11 cellular contexts compared by ENCODE assay signal in the genomic region with DNA sequence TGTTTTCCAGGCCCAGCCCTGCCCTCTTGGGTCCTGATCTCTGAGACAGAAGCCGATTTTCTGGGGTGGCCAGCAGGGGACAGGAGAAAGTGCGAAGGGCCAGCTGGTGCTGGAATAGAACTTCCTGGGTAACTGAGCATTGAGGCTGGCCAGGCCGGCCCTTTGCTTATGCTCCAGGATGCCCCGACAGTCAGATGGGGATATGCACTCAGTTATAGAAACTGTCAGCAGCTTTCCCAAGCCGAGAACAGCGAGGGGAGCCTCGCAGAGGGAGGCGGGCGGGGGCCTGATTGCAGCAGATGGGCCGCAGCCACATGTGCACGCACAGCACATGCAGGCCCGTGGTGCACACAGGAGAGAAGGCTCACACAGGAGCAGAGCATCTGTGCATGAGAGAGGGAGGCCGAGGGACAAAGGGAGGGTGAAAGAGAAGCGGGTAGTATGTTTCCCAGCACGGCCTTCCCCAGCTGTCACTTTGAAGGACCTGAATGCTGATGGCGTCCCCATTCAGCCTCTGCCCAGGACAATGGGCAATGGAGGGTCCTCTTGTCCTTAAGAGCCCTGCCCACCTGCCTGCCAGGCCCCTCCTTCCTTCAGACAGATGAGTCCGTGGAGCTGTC. TPM values are rescaled to one million over a fixed set of nuclear protein-coding genes. Genes with fewer than 3 reads are reported as not detected.
DNase-seq lines count a peak whose midpoint lies in the region; ATAC-seq, FAIRE-seq and TF ChIP-seq lines count a peak whose summit lies in the region.
"Had no signal": no experiment of that assay in that cellular context is flagged by ENCODE, and none has a peak within 500 bp of the region (broad histone marks: within the 10 kb centered on the region; RNA-seq: fewer than 3 reads in every experiment).

No MANE protein-coding gene starts in this region.

- H3K4me1 Mint-ChIP-seq in neural progenitor cell = peaks cover 55% of the 10 kb centered on the region

- peak; percentile 31 for ATAC-seq in K562
- no peak for ATAC-seq in lower lobe of right lung

- POLR2A ChIA-PET in K562 (lab: Yijun Ruan, JAX) = interaction anchor here (0.5 to 1.5 kb wide), 6 partner anchors 13 to 415 kb away, joined by 3 read pairs; a partner anchor contains a TSS

- H3K9me3 ChIP-seq in K562 (replicated peaks; ENCODE audit: control insufficient read depth, insufficient read depth, low read depth, low read length) (no peaks in the 10 kb centered on the region), neural progenitor cell (ENCODE audit: low read depth) (no peaks in the 10 kb centered on the region), lower lobe of right lung (no peaks in the 10 kb centered on the region)

- DNase-seq in DMS153 (lab: John Stamatoyannopoulos, UW) = peak; percentile 55
- DNase-seq in DMS153 treated with DMSO at 0.1 percent for 48 hours (lab: John Stamatoyannopoulos, UW; ENCODE audit: unreplicated experiment) = no peak
- peak; percentile 69 for DNase-seq in NCI-H2227 treated with DMSO at 0.1 percent for 48 hours (lab: John Stamatoyannopoulos, UW)
- DNase-seq in K562 (ENCODE audit: extremely low read depth in 1 of 4, low spot score in 3 of 4) = no peak
- DNase-seq in neural progenitor cell (ENCODE audit: low spot score) = peak; percentile 92
- no peak for DNase-seq in activated CD8-positive, alpha-beta memory T cell treated with anti-CD3 and anti-CD28 coated beads, Interleukin-2, amount 50 U/mL, for 48 hours
- DNase-seq in lower lobe of right lung = no peak
- no peak for DNase-seq in coronary artery (ENCODE audit: low spot score)

- no peaks in the 10 kb centered on the region for H3K9me1 ChIP-seq in K562 (ENCODE audit: control insufficient read depth, insufficient read depth, low read length)

- no peak for FAIRE-seq in K562 (lab: Jason Lieb, UNC)

- H4K20me1 ChIP-seq in K562 (replicated peaks; ENCODE audit: control insufficient read depth, insufficient read depth, low read length) = peaks cover 10% of the 10 kb centered on the region; the same call in 1 of the 2 replicates
- no peaks in the 10 kb centered on the region for H4K20me1 ChIP-seq in neural progenitor cell (ENCODE audit: low read depth)

- no peaks in the 10 kb centered on the region for H3K9me3 Mint-ChIP-seq in neural progenitor cell

- TF ChIP-seq RAD21 in K562 (CRISPR knock-in tag; conservative IDR thresholded peaks at IDR 0.05 in 1 of 2, IDR thresholded peaks at IDR 0.05 in 1 of 2) = no peak

- H3K4me3 ChIP-seq in K562 = no peak overlapping the region
- H3K4me3 ChIP-seq in neural progenitor cell = peak overlapping the region; percentile 49
- H3K4me3 ChIP-seq in lower lobe of right lung = no peak overlapping the region
- H3K4me3 ChIP-seq in coronary artery = no peak overlapping the region

- H3K27ac ChIP-seq in K562 (ENCODE audit: extremely low read depth, low read depth, low read length) = no peak overlapping the region
- peak overlapping the region; percentile 26 for H3K27ac ChIP-seq in neural progenitor cell
- no peak overlapping the region for H3K27ac ChIP-seq in lower lobe of right lung
- H3K27ac ChIP-seq in coronary artery = no peak overlapping the region
- H3K27ac ChIP-seq: 22Rv1 had no signal

- intact Hi-C loops in K562 (cut with micrococcal nuclease) = loop anchor here (1.0 to 5.0 kb wide), 2 partner anchors 60 to 149 kb away; a partner anchor contains a TSS
- intact Hi-C loops in lower lobe of right lung (cut with DNase I) = no loop called here

- WGBS in K562 (ENCODE audit: insufficient coverage, low coverage, missing lambda C conversion rate) = 15% methylated on average over 15 of the region's 17 CpGs

- H3K4me2 ChIP-seq in K562 (ENCODE audit: insufficient read depth, low read length) (no peak overlapping the region), neural progenitor cell (peak overlapping the region; percentile 81)

- BruUV-seq in K562 (replicated peaks; lab: Mats Ljungman, UMichigan) = no TSS peak

- TF ChIP-seq POLR2A in K562 (conservative IDR thresholded peaks at IDR 0.05) = no peak

- H3K4me1 ChIP-seq in K562 (replicated peaks in 1 of 2; ENCODE audit: control insufficient read depth in 2 of 2, insufficient read depth in 2 of 2, low read length in 2 of 2) = peaks cover 0 to 33% of the 10 kb centered on the region in 2 experiments; a peak in 2 of 5 replicates
- H3K4me1 ChIP-seq in neural progenitor cell = peaks cover 29% of the 10 kb centered on the region
- H3K4me1 ChIP-seq in lower lobe of right lung = peaks cover 8% of the 10 kb centered on the region

- H3K36me3 ChIP-seq in K562 (ENCODE audit: control insufficient read depth, insufficient read depth, low read length) (no peaks in the 10 kb centered on the region), neural progenitor cell (no peaks in the 10 kb centered on the region), lower lobe of right lung (no peaks in the 10 kb centered on the region)

- in situ Hi-C loops in K562 (cut with MboI) = no loop called here

- H3K27me3 ChIP-seq in K562 (ENCODE audit: control insufficient read depth in 2 of 2, insufficient read depth in 2 of 2, low read length in 2 of 2) (peaks cover 14 to 64% of the 10 kb centered on the region in 2 experiments; a peak in 3 of 5 replicates), neural progenitor cell (peaks cover 12% of the 10 kb centered on the region), lower lobe of right lung (ENCODE audit: low read depth) (peaks cover 64% of the 10 kb centered on the region)

- TF ChIP-seq CTCF in K562 (IDR thresholded peaks at IDR 0.05 in 2 of 3, conservative IDR thresholded peaks at IDR 0.05 in 1 of 3; ENCODE audit: insufficient read depth in 2 of 3, low read depth in 1 of 3, low read length in 3 of 3) (0 out of 6 replicates have a peak, but pooled peaks of 1 of the 3 experiments have one; percentile 21), neural progenitor cell (IDR thresholded peaks at IDR 0.05) (no peak), lower lobe of right lung (IDR thresholded peaks at IDR 0.05) (no peak), coronary artery (IDR thresholded peaks at IDR 0.05) (no peak)

- H3K79me2 ChIP-seq in K562 (ENCODE audit: control insufficient read depth, insufficient read depth, low read length) = no peaks in the 10 kb centered on the region
- H3K79me2 ChIP-seq in neural progenitor cell (ENCODE audit: low read depth) = peaks cover 11% of the 10 kb centered on the region

- peaks cover 2% of the 10 kb centered on the region for H3K27me3 Mint-ChIP-seq in neural progenitor cell (ENCODE audit: insufficient read depth, low read depth)

- H3K36me3 Mint-ChIP-seq in neural progenitor cell = peaks cover 6% of the 10 kb centered on the region

- H3K9ac ChIP-seq in K562 (ENCODE audit: insufficient read depth in 1 of 2, low read depth in 2 of 2, low read length in 2 of 2) = no peak overlapping the region
- no peak overlapping the region for H3K9ac ChIP-seq in neural progenitor cell

- peak overlapping the region; percentile 90 for H3K27ac Mint-ChIP-seq in neural progenitor cell

- CTCF ChIA-PET in K562 (lab: Yijun Ruan, JAX; ENCODE audit: low intra/inter-chr PET ratio) = interaction anchor here (0.8 to 1.6 kb wide), 6 partner anchors 55 to 152 kb away, joined by 3 to 12 read pairs (median 6); no protein-coding TSS in a partner anchor

- peak overlapping the region; percentile 86 for H3K4me3 Mint-ChIP-seq in neural progenitor cell

- H2AFZ ChIP-seq in K562 (ENCODE audit: low read depth, low read length) = no peak overlapping the region
- peak overlapping the region; percentile 74 for H2AFZ ChIP-seq in neural progenitor cell (replicated peaks)

- H3F3A ChIP-seq in neural progenitor cell (ENCODE audit: low read depth) = peaks cover 20% of the 10 kb centered on the region

- no peak for TF ChIP-seq EP300 in K562 (IDR thresholded peaks at IDR 0.05; ENCODE audit: low read length)

RNA-seq across cellular contexts. Expression of a gene that starts 0.6 kb away (rescaled TPM):
- total RNA-seq in K562 (2011; cell fraction: chromatin; rRNA removed; ENCODE audit: low replicate concordance) = not detected in 2 replicates
- total RNA-seq in K562 (2011; cell fraction: nucleolus; rRNA removed) = not detected in 2 replicates
- total RNA-seq in K562 (2011; cell fraction: nucleoplasm; rRNA removed) = not detected in 2 replicates
- total RNA-seq in K562 (2014; rRNA removed) = not detected in 2 replicates
- not detected in 2 replicates for total RNA-seq in K562 (2014; rRNA removed; fragmentation: Illumina TruSeq; extraction: Trizol)
- total RNA-seq in K562 (2015; rRNA removed; fragmentation: Illumina TruSeq; extraction: Trizol) = not detected in 2 replicates
- total RNA-seq in K562 (2021) = not detected in 2 replicates
- polyA plus RNA-seq in K562 (2011; rRNA removed) = not detected in 2 replicates
- not detected in 2 replicates for polyA plus RNA-seq in K562 (2011; cell fraction: cytosol; rRNA removed)
- polyA plus RNA-seq in K562 (2011; cell fraction: nucleus; rRNA removed) = not detected in 2 replicates
- not detected in 2 replicates for polyA plus RNA-seq in K562 (2012)
- polyA plus RNA-seq in K562 (2014; fragmentation: Illumina TruSeq; extraction: Trizol) = not detected in 2 replicates
- polyA plus RNA-seq in K562 (2014; fragmentation: Nextera tagmentation; extraction: Ambion mirVana) = not detected
- not detected in 2 replicates for polyA plus RNA-seq in K562 (2014; rRNA removed)
- not detected in 2 replicates for polyA minus RNA-seq in K562 (2011; rRNA and poly(A)+ RNA removed)
- polyA minus RNA-seq in K562 (2011; cell fraction: cytosol; rRNA and poly(A)+ RNA removed) = not detected in 2 replicates
- polyA minus RNA-seq in K562 (2011; cell fraction: nucleus; rRNA and poly(A)+ RNA removed) = not detected in 2 replicates
- 10.8 and 36.8 TPM in 2 replicates for total RNA-seq in neural progenitor cell (ENCODE audit: low replicate concordance)
- not detected for total RNA-seq in lower lobe of right lung
- total RNA-seq: liver, osteocyte had no signal
- polyA plus RNA-seq: liver had no signal

RNA-seq across cellular contexts. Expression of a gene that starts 6.2 kb away (rescaled TPM):
- total RNA-seq in K562 (2011; cell fraction: chromatin; rRNA removed; ENCODE audit: low replicate concordance) = not detected in 2 replicates
- not detected in 2 replicates for total RNA-seq in K562 (2011; cell fraction: nucleolus; rRNA removed)
- not detected in 2 replicates for total RNA-seq in K562 (2011; cell fraction: nucleoplasm; rRNA removed)
- total RNA-seq in K562 (2014; rRNA removed) (not detected in 2 replicates), K562 (2014; rRNA removed; fragmentation: Illumina TruSeq; extraction: Trizol) (not detected in 2 replicates), K562 (2015; rRNA removed; fragmentation: Illumina TruSeq; extraction: Trizol) (not detected in 2 replicates), K562 (2021) (not detected in 2 replicates), neural progenitor cell (ENCODE audit: low replicate concordance) (0.93 TPM in 1 of 2 replicates, not detected in the other), lower lobe of right lung (not detected)
- polyA plus RNA-seq in K562 (2011; rRNA removed) (not detected in 2 replicates), K562 (2014; fragmentation: Illumina TruSeq; extraction: Trizol) (not detected in 2 replicates), K562 (2014; fragmentation: Nextera tagmentation; extraction: Ambion mirVana) (not detected), K562 (2014; rRNA removed) (not detected in 2 replicates)
- not detected in 2 replicates for polyA plus RNA-seq in K562 (2011; cell fraction: cytosol; rRNA removed)
- not detected in 2 replicates for polyA plus RNA-seq in K562 (2011; cell fraction: nucleus; rRNA removed)
- polyA plus RNA-seq in K562 (2012) = not detected in 2 replicates
- not detected in 2 replicates for polyA minus RNA-seq in K562 (2011; rRNA and poly(A)+ RNA removed)
- polyA minus RNA-seq in K562 (2011; cell fraction: cytosol; rRNA and poly(A)+ RNA removed) = not detected in 2 replicates
- not detected in 2 replicates for polyA minus RNA-seq in K562 (2011; cell fraction: nucleus; rRNA and poly(A)+ RNA removed)
- total RNA-seq: osteocyte had no signal

RNA-seq across cellular contexts. Expression of a gene that starts 35.1 kb away (rescaled TPM):
- 0.76 and 1.1 TPM in 2 replicates for total RNA-seq in K562 (2011; cell fraction: chromatin; rRNA removed; ENCODE audit: low replicate concordance)
- 0.66 and 0.83 TPM in 2 replicates for total RNA-seq in K562 (2011; cell fraction: nucleolus; rRNA removed)
- total RNA-seq in K562 (2011; cell fraction: nucleoplasm; rRNA removed) = 0.46 and 0.95 TPM in 2 replicates
- not detected in 2 replicates for total RNA-seq in K562 (2014; rRNA removed)
- not detected in 2 replicates for total RNA-seq in K562 (2014; rRNA removed; fragmentation: Illumina TruSeq; extraction: Trizol)
- not detected in 2 replicates for total RNA-seq in K562 (2015; rRNA removed; fragmentation: Illumina TruSeq; extraction: Trizol)
- total RNA-seq in K562 (2021) = not detected in 2 replicates
- polyA plus RNA-seq in K562 (2011; rRNA removed) = 0.10 and 0.19 TPM in 2 replicates
- 0.09 and 0.12 TPM in 2 replicates for polyA plus RNA-seq in K562 (2011; cell fraction: cytosol; rRNA removed)
- 0.38 and 0.58 TPM in 2 replicates for polyA plus RNA-seq in K562 (2011; cell fraction: nucleus; rRNA removed)
- 0.03 TPM in 1 of 2 replicates, not detected in the other for polyA plus RNA-seq in K562 (2012)
- not detected in 2 replicates for polyA plus RNA-seq in K562 (2014; fragmentation: Illumina TruSeq; extraction: Trizol)
- not detected for polyA plus RNA-seq in K562 (2014; fragmentation: Nextera tagmentation; extraction: Ambion mirVana)
- not detected in 2 replicates for polyA plus RNA-seq in K562 (2014; rRNA removed)
- 0.21 and 0.32 TPM in 2 replicates for polyA minus RNA-seq in K562 (2011; rRNA and poly(A)+ RNA removed)
- not detected in 2 replicates for polyA minus RNA-seq in K562 (2011; cell fraction: cytosol; rRNA and poly(A)+ RNA removed)
- 0.54 and 1.00 TPM in 2 replicates for polyA minus RNA-seq in K562 (2011; cell fraction: nucleus; rRNA and poly(A)+ RNA removed)
- total RNA-seq in neural progenitor cell (ENCODE audit: low replicate concordance) = 0.15 and 0.62 TPM in 2 replicates
- 3.6 TPM for total RNA-seq in lower lobe of right lung
- total RNA-seq: osteocyte had no signal

Comparison
In these comparisons a context has a peak if more than half of its experiments do, and no peak if none do; other contexts are left out.
1. DNase-seq: peak in DMS153 (single experiment), NCI-H2227 treated with DMSO at 0.1 percent for 48 hours (single experiment) and neural progenitor cell (single experiment); none in DMS153 treated with DMSO at 0.1 percent for 48 hours (single experiment), K562 (0 of 4), activated CD8-positive, alpha-beta memory T cell treated with anti-CD3 and anti-CD28 coated beads, Interleukin-2, amount 50 U/mL, for 48 hours (single experiment), lower lobe of right lung (single experiment) and coronary artery (single experiment).
2. RNA of a gene that starts 0.6 kb away (total RNA-seq): 10.8 to 36.8 TPM in neural progenitor cell; not detected in lower lobe of right lung (single experiment) and not detected in K562; every median in the first group is over 10 times any median in the second.